Comparison of ENCODE assay signal across 24 cellular contexts in genomic region chr11:8712506-8712905, GRCh38.
"Had no signal": no experiment of that assay in that cellular context is flagged by ENCODE, and none has a peak within 500 bp of the region (broad histone marks: within the 10 kb centered on the region; RNA-seq: fewer than 3 reads in every experiment).

No MANE protein-coding gene starts in this region.

- H3K4me3 ChIP-seq: adrenal gland, hepatocyte, right lobe of liver, skin epidermis, thyroid gland had no signal

- ATAC-seq: activated CD4-positive, alpha-beta T cell treated with anti-CD3 and anti-CD28 coated beads for 36 hours; left cardiac atrium; natural killer cell; right lobe of liver; stimulated activated effector memory CD8-positive, alpha-beta T cell treated with anti-CD3 and anti-CD28 coated beads, Interleukin-12 subunit alpha, Interleukin-12 subunit beta, amount 100 ng/mL, for 72 hours had no signal

- DNase-seq: activated CD4-positive, alpha-beta T cell treated with anti-CD3 and anti-CD28 coated beads for 36 hours; activated CD4-positive, alpha-beta T cell treated with anti-CD3 and anti-CD28 coated beads, Interleukin-2, amount 50 U/mL, for 48 hours; activated CD4-positive, CD25-positive, alpha-beta regulatory T cell; activated CD8-positive, alpha-beta memory T cell treated with anti-CD3 and anti-CD28 coated beads for 24 hours; activated effector memory CD4-positive, alpha-beta T cell treated with anti-CD3 and anti-CD28 coated beads, Interleukin-2, amount 50 U/mL, for 16 hours; activated naive CD4-positive, alpha-beta T cell treated with anti-CD3 and anti-CD28 coated beads for 36 hours; activated naive CD8-positive, alpha-beta T cell treated with anti-CD3 and anti-CD28 coated beads for 36 hours; activated T-cell treated with anti-CD3 and anti-CD28 coated beads, Interleukin-2, amount 50 U/mL, for 1 hour; adrenal gland; islet precursor cell; left cardiac atrium; natural killer cell; right lobe of liver; stimulated activated CD4-positive, alpha-beta T cell treated with anti-CD3 and anti-CD28 coated beads, Interleukin-12 subunit alpha, Interleukin-12 subunit beta, amount 100 ng/mL, for 4 hours; stimulated activated CD4-positive, alpha-beta T cell treated with anti-CD3 and anti-CD28 coated beads, Interleukin-4, amount 100 ng/mL, for 24 hours; T-helper 1 cell; thyroid gland had no signal

- H3K9me3 Mint-ChIP-seq: activated naive CD4-positive, alpha-beta T cell treated with anti-CD3 and anti-CD28 coated beads for 36 hours; activated naive CD8-positive, alpha-beta T cell treated with anti-CD3 and anti-CD28 coated beads for 36 hours; activated T-helper 1 cell treated with anti-CD3 and anti-CD28 coated beads, Interleukin-12 subunit alpha, Interleukin-12 subunit beta, Interleukin-2, Interleukin-4 antibody, amounts not matched to agents 30 ng/mL and 10 ng/mL and 1 ng/mL, durations not matched to agents 14 hours and 24 hours and 36 hours; central memory CD8-positive, alpha-beta T cell; dendritic cell treated with granulocyte-macrophage colony-stimulating factor and Interleukin-4, amounts not matched to agents 40 ng/mL and 50 ng/mL, for 4 days; natural killer cell; stimulated activated effector memory CD8-positive, alpha-beta T cell treated with anti-CD3 and anti-CD28 coated beads, Interleukin-12 subunit alpha, Interleukin-12 subunit beta, amount 100 ng/mL, for 72 hours; stimulated activated naive CD8-positive, alpha-beta T cell treated with anti-CD3 and anti-CD28 coated beads, Interleukin-15, Interleukin-2, amounts not matched to agents 100 ng/mL and 50 ng/mL, for 24 hours had no signal

- H3K27ac Mint-ChIP-seq: activated CD4-positive, alpha-beta T cell treated with anti-CD3 and anti-CD28 coated beads for 36 hours; activated naive CD4-positive, alpha-beta T cell treated with anti-CD3 and anti-CD28 coated beads for 36 hours; activated naive CD8-positive, alpha-beta T cell treated with anti-CD3 and anti-CD28 coated beads for 36 hours; activated T-helper 1 cell treated with anti-CD3 and anti-CD28 coated beads, Interleukin-12 subunit alpha, Interleukin-12 subunit beta, Interleukin-2, Interleukin-4 antibody, amounts not matched to agents 30 ng/mL and 10 ng/mL and 1 ng/mL, durations not matched to agents 14 hours and 24 hours and 36 hours; natural killer cell; stimulated activated effector memory CD8-positive, alpha-beta T cell treated with anti-CD3 and anti-CD28 coated beads, Interleukin-12 subunit alpha, Interleukin-12 subunit beta, amount 100 ng/mL, for 72 hours; stimulated activated naive CD8-positive, alpha-beta T cell treated with anti-CD3 and anti-CD28 coated beads, Interleukin-15, Interleukin-2, amounts not matched to agents 100 ng/mL and 50 ng/mL, for 24 hours had no signal

- H3K27me3 Mint-ChIP-seq: activated CD4-positive, alpha-beta T cell treated with anti-CD3 and anti-CD28 coated beads for 36 hours; dendritic cell treated with granulocyte-macrophage colony-stimulating factor and Interleukin-4, amounts not matched to agents 40 ng/mL and 50 ng/mL, for 4 days; stimulated activated naive CD8-positive, alpha-beta T cell treated with anti-CD3 and anti-CD28 coated beads, Interleukin-15, Interleukin-2, amounts not matched to agents 100 ng/mL and 50 ng/mL, for 24 hours had no signal

- H3K27ac ChIP-seq: adrenal gland, hepatocyte, right lobe of liver, thyroid gland had no signal

- H3K36me3 Mint-ChIP-seq: activated naive CD8-positive, alpha-beta T cell treated with anti-CD3 and anti-CD28 coated beads for 36 hours; natural killer cell; stimulated activated effector memory CD8-positive, alpha-beta T cell treated with anti-CD3 and anti-CD28 coated beads, Interleukin-12 subunit alpha, Interleukin-12 subunit beta, amount 100 ng/mL, for 72 hours had no signal

- H3K27me3 ChIP-seq: adrenal gland, hepatocyte, right lobe of liver, thyroid gland had no signal

- H3K9me3 ChIP-seq: adrenal gland, right lobe of liver, thyroid gland had no signal

- H3K4me3 Mint-ChIP-seq: activated CD4-positive, alpha-beta T cell treated with anti-CD3 and anti-CD28 coated beads for 36 hours; activated naive CD4-positive, alpha-beta T cell treated with anti-CD3 and anti-CD28 coated beads for 36 hours; activated naive CD8-positive, alpha-beta T cell treated with anti-CD3 and anti-CD28 coated beads for 36 hours; activated T-helper 1 cell treated with anti-CD3 and anti-CD28 coated beads, Interleukin-12 subunit alpha, Interleukin-12 subunit beta, Interleukin-2, Interleukin-4 antibody, amounts not matched to agents 30 ng/mL and 10 ng/mL and 1 ng/mL, durations not matched to agents 14 hours and 24 hours and 36 hours; central memory CD8-positive, alpha-beta T cell; dendritic cell treated with granulocyte-macrophage colony-stimulating factor and Interleukin-4, amounts not matched to agents 40 ng/mL and 50 ng/mL, for 4 days; natural killer cell; stimulated activated effector memory CD8-positive, alpha-beta T cell treated with anti-CD3 and anti-CD28 coated beads, Interleukin-12 subunit alpha, Interleukin-12 subunit beta, amount 100 ng/mL, for 72 hours; stimulated activated naive CD8-positive, alpha-beta T cell treated with anti-CD3 and anti-CD28 coated beads, Interleukin-15, Interleukin-2, amounts not matched to agents 100 ng/mL and 50 ng/mL, for 24 hours had no signal
